In the genomic region with DNA sequence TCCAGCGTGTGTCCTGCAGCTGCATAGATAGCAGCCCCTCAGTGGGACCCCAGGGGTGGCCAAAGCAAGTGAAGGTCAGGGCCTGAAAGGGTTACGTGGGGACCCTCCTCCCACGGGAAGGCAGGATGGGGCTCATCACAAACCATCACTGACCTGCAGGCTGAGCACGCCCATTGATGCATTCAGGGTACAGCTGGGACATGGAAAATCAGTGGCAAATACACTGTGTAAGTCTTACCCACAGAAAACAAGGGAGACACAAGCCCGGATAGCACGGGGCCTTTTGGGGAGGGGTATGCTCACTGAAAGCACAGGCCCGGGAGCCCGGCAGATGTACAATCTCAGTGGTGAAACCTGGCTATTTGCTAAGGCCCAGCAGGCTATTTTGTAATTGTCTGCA, we compare ENCODE assay signal across 1 cellular context.
TF ChIP-seq lines count a peak whose summit lies in the region.

No MANE protein-coding gene starts in this region.

TF ChIP-seq in H1, 55 proteins besides CTCF, POLR2A, EP300 and RAD21:
- no peak for TF ChIP-seq GABPA (IDR thresholded peaks at IDR 0.05; ENCODE audit: borderline replicate concordance, insufficient read depth, low read length)
